Comparison of ENCODE assay signal across 13 cellular contexts in genomic region chr10:72278668-72279393, GRCh38. TPM values are rescaled to one million over a fixed set of nuclear protein-coding genes. Genes with fewer than 3 reads are reported as not detected.
DNase-seq lines count a peak whose midpoint lies in the region; ATAC-seq and TF ChIP-seq lines count a peak whose summit lies in the region.
"Had no signal": no experiment of that assay in that cellular context is flagged by ENCODE, and none has a peak within 500 bp of the region (broad histone marks: within the 10 kb centered on the region; RNA-seq: fewer than 3 reads in every experiment).

No MANE protein-coding gene starts in this region.

- WGBS in endodermal cell (ENCODE audit: insufficient coverage in 1 of 2, insufficient read length in 1 of 2), 2 experiments: 90% methylated on average over 4 of the region's 5 CpGs; no CpG with 5 or more reads in 1 of the 2 experiments

- H3K27me3 Mint-ChIP-seq in activated T-cell treated with anti-CD3 and anti-CD28 coated beads, Interleukin-2, amount 50 U/mL, for 24 hours: no peaks in the 10 kb centered on the region
- no peaks in the 10 kb centered on the region for H3K27me3 Mint-ChIP-seq in endodermal cell (ENCODE audit: insufficient read depth)

- H3K9ac ChIP-seq in endodermal cell (ENCODE audit: extremely low read depth, low read length, poor library complexity, severe bottlenecking): no peak overlapping the region

- H3K4me1 Mint-ChIP-seq in activated T-cell treated with anti-CD3 and anti-CD28 coated beads, Interleukin-2, amount 50 U/mL, for 24 hours (ENCODE audit: low read depth): peaks cover 39% of the 10 kb centered on the region
- peaks cover 27% of the 10 kb centered on the region for H3K4me1 Mint-ChIP-seq in endodermal cell
- H3K4me1 Mint-ChIP-seq in stimulated activated effector memory CD8-positive, alpha-beta T cell treated with anti-CD3 and anti-CD28 coated beads, Interleukin-12 subunit alpha, Interleukin-12 subunit beta, amount 100 ng/mL, for 72 hours: peaks cover 42% of the 10 kb centered on the region

- in situ Hi-C loops in Panc1 (cut with HindIII; ENCODE audit: low pct_unique_long_range_greater_than_20kb, low sequenced_read_pairs): loop anchor here (5.0 kb wide), 1 partner anchor 33 kb away; no protein-coding TSS in a partner anchor

- H3K27me3 ChIP-seq in Panc1 (ENCODE audit: control insufficient read depth, insufficient read depth, low read length): no peaks in the 10 kb centered on the region
- no peaks in the 10 kb centered on the region for H3K27me3 ChIP-seq in endodermal cell (ENCODE audit: control insufficient read depth, insufficient read depth, low read length, poor library complexity, severe bottlenecking)

- CTCF ChIA-PET in Panc1 (lab: Charles Lee): interaction anchor here (0.6 kb wide), 1 partner anchor 40 kb away, joined by 4 read pairs; no protein-coding TSS in a partner anchor

- no peak for DNase-seq in activated T-cell treated with anti-CD3 and anti-CD28 coated beads, Interleukin-2, amount 50 U/mL, for 24 hours
- no peak for DNase-seq in activated T-cell treated with anti-CD3 and anti-CD28 coated beads, Interleukin-2, amount 50 U/mL, for 1 hour
- DNase-seq in Panc1 (ENCODE audit: low read depth, low spot score) (no peak), endodermal cell (no peak), kidney tubule cell (ENCODE audit: low spot score) (no peak)
- DNase-seq in stimulated activated effector memory CD8-positive, alpha-beta T cell treated with anti-CD3 and anti-CD28 coated beads, Interleukin-12 subunit alpha, Interleukin-12 subunit beta, amount 100 ng/mL, for 72 hours (ENCODE audit: low spot score in 2 of 2): no peak
- DNase-seq: GDM1, KG1 had no signal

- no peak overlapping the region for H3K4me3 Mint-ChIP-seq in activated T-cell treated with anti-CD3 and anti-CD28 coated beads, Interleukin-2, amount 50 U/mL, for 24 hours
- no peak overlapping the region for H3K4me3 Mint-ChIP-seq in endodermal cell
- H3K4me3 Mint-ChIP-seq in stimulated activated effector memory CD8-positive, alpha-beta T cell treated with anti-CD3 and anti-CD28 coated beads, Interleukin-12 subunit alpha, Interleukin-12 subunit beta, amount 100 ng/mL, for 72 hours: no peak overlapping the region

- H3K36me3 Mint-ChIP-seq in activated T-cell treated with anti-CD3 and anti-CD28 coated beads, Interleukin-2, amount 50 U/mL, for 24 hours (ENCODE audit: low read depth): peaks cover 33% of the 10 kb centered on the region
- peaks cover 1% of the 10 kb centered on the region for H3K36me3 Mint-ChIP-seq in endodermal cell (ENCODE audit: low read depth)
- H3K36me3 Mint-ChIP-seq in stimulated activated effector memory CD8-positive, alpha-beta T cell treated with anti-CD3 and anti-CD28 coated beads, Interleukin-12 subunit alpha, Interleukin-12 subunit beta, amount 100 ng/mL, for 72 hours: peaks cover 34% of the 10 kb centered on the region

- no peaks in the 10 kb centered on the region for H3K9me3 ChIP-seq in Panc1 (ENCODE audit: control insufficient read depth, insufficient read depth, low read depth, low read length)
- H3K9me3 ChIP-seq in endodermal cell (ENCODE audit: control insufficient read depth, low read length): no peaks in the 10 kb centered on the region
- H3K9me3 ChIP-seq: mucosa of descending colon had no signal

- H3K4me3 ChIP-seq in Panc1 (ENCODE audit: low read depth in 2 of 2, low read length in 2 of 2): no peak overlapping the region
- no peak overlapping the region for H3K4me3 ChIP-seq in endodermal cell (ENCODE audit: low read length)
- H3K4me3 ChIP-seq: mucosa of descending colon, skin epidermis had no signal

- no peaks in the 10 kb centered on the region for H3K9me3 Mint-ChIP-seq in activated T-cell treated with anti-CD3 and anti-CD28 coated beads, Interleukin-2, amount 50 U/mL, for 24 hours
- no peaks in the 10 kb centered on the region for H3K9me3 Mint-ChIP-seq in endodermal cell
- H3K9me3 Mint-ChIP-seq in stimulated activated effector memory CD8-positive, alpha-beta T cell treated with anti-CD3 and anti-CD28 coated beads, Interleukin-12 subunit alpha, Interleukin-12 subunit beta, amount 100 ng/mL, for 72 hours: no peaks in the 10 kb centered on the region

- peak overlapping the region; percentile 62 for H3K27ac Mint-ChIP-seq in activated T-cell treated with anti-CD3 and anti-CD28 coated beads, Interleukin-2, amount 50 U/mL, for 24 hours
- no peak overlapping the region for H3K27ac Mint-ChIP-seq in endodermal cell
- peak overlapping the region; percentile 98 for H3K27ac Mint-ChIP-seq in stimulated activated effector memory CD8-positive, alpha-beta T cell treated with anti-CD3 and anti-CD28 coated beads, Interleukin-12 subunit alpha, Interleukin-12 subunit beta, amount 100 ng/mL, for 72 hours

- POLR2A ChIA-PET in Panc1 (lab: Charles Lee): interaction anchor here (0.6 kb wide), 1 partner anchor 67 kb away, joined by 5 read pairs; no protein-coding TSS in a partner anchor

- BruUV-seq in Panc1 (replicated peaks; lab: Mats Ljungman, UMichigan): no TSS peak

- intact Hi-C loops in Panc1 (cut with micrococcal nuclease; ENCODE audit: unreplicated experiment): no loop called here

- no peaks in the 10 kb centered on the region; the same call in 1 of the 2 replicates for H3K36me3 ChIP-seq in Panc1 (ENCODE audit: control insufficient read depth, insufficient read depth, low read length)
- peaks cover 7% of the 10 kb centered on the region for H3K36me3 ChIP-seq in endodermal cell (ENCODE audit: control insufficient read depth, insufficient read depth, low read length)

- ATAC-seq in Panc1 (no peak), GM21381 (IDR thresholded peaks at IDR 0.05; ENCODE audit: unreplicated experiment) (no peak), HG03045 (IDR thresholded peaks at IDR 0.05; ENCODE audit: unreplicated experiment) (no peak)
- ATAC-seq in stimulated activated effector memory CD8-positive, alpha-beta T cell treated with anti-CD3 and anti-CD28 coated beads, Interleukin-12 subunit alpha, Interleukin-12 subunit beta, amount 100 ng/mL, for 72 hours: no peak
- ATAC-seq: activated CD4-positive, CD25-positive, alpha-beta regulatory T cell treated with anti-CD3 and anti-CD28 coated beads, Interleukin-2, amount 50 U/mL, for 24 hours had no signal

- no peak for TF ChIP-seq CTCF in Panc1 (IDR thresholded peaks at IDR 0.05)
- peak; percentile 55 for TF ChIP-seq CTCF in endodermal cell (conservative IDR thresholded peaks at IDR 0.05)

- H3K4me1 ChIP-seq in Panc1 (ENCODE audit: control insufficient read depth, insufficient read depth, low read length): peaks cover 38% of the 10 kb centered on the region
- peaks cover 20% of the 10 kb centered on the region for H3K4me1 ChIP-seq in endodermal cell (ENCODE audit: control insufficient read depth, insufficient read depth, low read length)

- H3K27ac ChIP-seq in Panc1 (ENCODE audit: low read length) (peak overlapping the region; percentile 91), endodermal cell (ENCODE audit: low read depth, low read length) (no peak overlapping the region)

RNA-seq across cellular contexts. Expression of gene DDIT4, which starts 5.1 kb away (rescaled TPM):
- total RNA-seq in Panc1 (2021; ENCODE audit: unreplicated experiment): 157 TPM
- polyA plus RNA-seq in Panc1 (2012; ENCODE audit: insufficient read length): 344 TPM
- 10 to 100 TPM; 20.5 to 30.2 TPM for total RNA-seq in endodermal cell
- 178 TPM for polyA plus RNA-seq in endodermal cell (2013, experiment 1 of 2)
- 119 TPM for polyA plus RNA-seq in endodermal cell (2013, experiment 2 of 2)
